ENCODE assay signal across 16 cellular contexts in the genomic region with DNA sequence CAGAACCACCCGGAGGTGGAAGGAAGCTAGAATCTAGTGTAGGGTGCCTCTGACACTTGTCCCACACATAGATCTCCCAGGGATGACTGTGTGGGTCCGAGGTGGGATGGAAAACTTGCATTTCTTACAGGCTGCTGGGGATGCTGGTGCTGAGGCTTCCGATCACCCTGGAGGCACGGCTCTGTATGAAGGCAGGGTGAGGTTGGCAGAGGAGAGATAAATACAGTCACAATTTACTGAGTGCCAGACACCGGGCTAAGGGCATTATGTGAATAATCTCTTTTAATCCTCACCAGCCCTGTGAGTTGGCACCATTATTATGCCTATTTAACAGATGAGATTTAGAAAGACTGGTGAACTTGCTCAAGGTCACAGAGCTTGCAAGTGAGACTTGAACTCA.
A peak's percentile ranks its signal among the peaks of the same experiment; 100 is the strongest.
DNase-seq lines count a peak whose midpoint lies in the region; ATAC-seq, FAIRE-seq and TF ChIP-seq lines count a peak whose summit lies in the region.
"Had no signal": no experiment of that assay in that cellular context is flagged by ENCODE, and none has a peak within 500 bp of the region (broad histone marks: within the 10 kb centered on the region; RNA-seq: fewer than 3 reads in every experiment).

No MANE protein-coding gene starts in this region.

- TF ChIP-seq POLR2A in K562 (conservative IDR thresholded peaks at IDR 0.05) (no peak), tibial nerve (IDR thresholded peaks at IDR 0.05) (no peak)

- H3K9me1 ChIP-seq in K562 (ENCODE audit: control insufficient read depth, insufficient read depth, low read length) = no peaks in the 10 kb centered on the region

- peaks cover 33% of the 10 kb centered on the region for H3K4me1 Mint-ChIP-seq in activated CD4-positive, alpha-beta T cell treated with anti-CD3 and anti-CD28 coated beads for 36 hours

- no peak overlapping the region for H3K4me3 Mint-ChIP-seq in activated CD4-positive, alpha-beta T cell treated with anti-CD3 and anti-CD28 coated beads for 36 hours
- H3K4me3 Mint-ChIP-seq: activated naive CD4-positive, alpha-beta T cell treated with anti-CD3 and anti-CD28 coated beads, Interleukin-2, amount 10 ng/mL, durations not matched to agents 7 days and 5 days; brain; mesothelial cell of epicardium had no signal

- TF ChIP-seq EP300 in K562 (IDR thresholded peaks at IDR 0.05; ENCODE audit: low read length) (no peak), tibial nerve (IDR thresholded peaks at IDR 0.05) (no peak)

- intact Hi-C loops in activated CD4-positive, alpha-beta T cell treated with anti-CD3 and anti-CD28 coated beads for 36 hours (cut with DNase I, micrococcal nuclease) = loop anchor here in 1 of 2 experiments (5.0 kb wide), 1 partner anchor 105 kb away; no protein-coding TSS in a partner anchor
- intact Hi-C loops in K562 (cut with micrococcal nuclease) (loop anchor here (5.0 kb wide), 1 partner anchor 185 kb away; no protein-coding TSS in a partner anchor), lower lobe of right lung (cut with DNase I) (no loop called here), ascending aorta (cut with DNase I) (no loop called here)

- peak overlapping the region in 1 of 2 experiments; percentile 55; a peak in 1 of 4 replicates for H3K9ac ChIP-seq in K562 (ENCODE audit: insufficient read depth in 1 of 2, low read depth in 2 of 2, low read length in 2 of 2)

- H3K4me1 ChIP-seq in K562 (replicated peaks in 1 of 2; ENCODE audit: control insufficient read depth in 2 of 2, insufficient read depth in 2 of 2, low read length in 2 of 2) (peaks cover 33 to 36% of the 10 kb centered on the region in 2 experiments), lower lobe of right lung (peaks cover 36% of the 10 kb centered on the region), tibial nerve (peaks cover 0 to 28% (median 14%) of the 10 kb centered on the region in 4 donors), ascending aorta (peaks cover 0 to 4% of the 10 kb centered on the region in 2 donors)

- peak overlapping the region; percentile 19 for H3K27ac Mint-ChIP-seq in activated CD4-positive, alpha-beta T cell treated with anti-CD3 and anti-CD28 coated beads for 36 hours
- H3K27ac Mint-ChIP-seq: activated naive CD4-positive, alpha-beta T cell treated with anti-CD3 and anti-CD28 coated beads, Interleukin-2, amount 10 ng/mL, durations not matched to agents 7 days and 5 days; brain; mesothelial cell of epicardium had no signal

- no peak overlapping the region for H3K4me2 ChIP-seq in K562 (ENCODE audit: insufficient read depth, low read length)

- H3K9me3 ChIP-seq in K562 (replicated peaks; ENCODE audit: control insufficient read depth, insufficient read depth, low read depth, low read length) = no peaks in the 10 kb centered on the region
- no peaks in the 10 kb centered on the region for H3K9me3 ChIP-seq in lower lobe of right lung
- no peaks in the 10 kb centered on the region for H3K9me3 ChIP-seq in tibial nerve
- no peaks in the 10 kb centered on the region for H3K9me3 ChIP-seq in ascending aorta

- H3K27me3 ChIP-seq in K562 (ENCODE audit: control insufficient read depth in 2 of 2, insufficient read depth in 2 of 2, low read length in 2 of 2) (no peaks in the 10 kb centered on the region), lower lobe of right lung (ENCODE audit: low read depth) (no peaks in the 10 kb centered on the region), tibial nerve (no peaks in the 10 kb centered on the region), ascending aorta (no peaks in the 10 kb centered on the region)

- H2AFZ ChIP-seq in K562 (ENCODE audit: low read depth, low read length) = peak overlapping the region; percentile 84

- FAIRE-seq in K562 (lab: Jason Lieb, UNC) = no peak
- FAIRE-seq: urothelium cell line had no signal

- no peaks in the 10 kb centered on the region for H3K9me3 Mint-ChIP-seq in activated CD4-positive, alpha-beta T cell treated with anti-CD3 and anti-CD28 coated beads for 36 hours (ENCODE audit: low read depth)
- H3K9me3 Mint-ChIP-seq: activated naive CD4-positive, alpha-beta T cell treated with anti-CD3 and anti-CD28 coated beads, Interleukin-2, amount 10 ng/mL, durations not matched to agents 7 days and 5 days; mesothelial cell of epicardium had no signal

- H3K4me3 ChIP-seq in K562 = no peak overlapping the region
- no peak overlapping the region for H3K4me3 ChIP-seq in lower lobe of right lung
- H3K4me3 ChIP-seq in tibial nerve = no peak overlapping the region
- no peak overlapping the region for H3K4me3 ChIP-seq in ascending aorta

- no peak for ATAC-seq in activated CD4-positive, alpha-beta T cell treated with anti-CD3 and anti-CD28 coated beads for 36 hours
- ATAC-seq in K562 (no peak), lower lobe of right lung (no peak)

- 77% methylated on average over 5 of the region's 5 CpGs for WGBS in K562 (ENCODE audit: insufficient coverage, low coverage, missing lambda C conversion rate)
- WGBS in tibial nerve, 2 donors = 74 to 77% methylated on average over 5 of the region's 5 CpGs

- BruUV-seq in K562 (replicated peaks; lab: Mats Ljungman, UMichigan) = no TSS peak

- no peaks in the 10 kb centered on the region for H3K36me3 Mint-ChIP-seq in activated CD4-positive, alpha-beta T cell treated with anti-CD3 and anti-CD28 coated beads for 36 hours (ENCODE audit: low read depth)
- H3K36me3 Mint-ChIP-seq: activated naive CD4-positive, alpha-beta T cell treated with anti-CD3 and anti-CD28 coated beads, Interleukin-2, amount 10 ng/mL, durations not matched to agents 7 days and 5 days; brain; mesothelial cell of epicardium had no signal

- no peak for TF ChIP-seq RAD21 in K562 (CRISPR knock-in tag; conservative IDR thresholded peaks at IDR 0.05 in 1 of 2, IDR thresholded peaks at IDR 0.05 in 1 of 2)

- no peaks in the 10 kb centered on the region for H3K79me2 ChIP-seq in K562 (ENCODE audit: control insufficient read depth, insufficient read depth, low read length)

- no peak overlapping the region for H3K27ac ChIP-seq in K562 (ENCODE audit: extremely low read depth, low read depth, low read length)
- peak overlapping the region; percentile 85 for H3K27ac ChIP-seq in lower lobe of right lung
- peak overlapping the region in 3 of 4 donors; percentile 28 to 59 (median 53) for H3K27ac ChIP-seq in tibial nerve
- no peak overlapping the region for H3K27ac ChIP-seq in ascending aorta
- H3K27ac ChIP-seq: C4-2B had no signal

- in situ Hi-C loops in K562 (cut with MboI) = no loop called here

- CTCF ChIA-PET in activated CD4-positive, alpha-beta T cell treated with anti-CD3 and anti-CD28 coated beads for 36 hours (lab: Charles Lee) = interaction anchor here (0.5 to 1.2 kb wide), 3 partner anchors 14 to 443 kb away, joined by 3 read pairs; no protein-coding TSS in a partner anchor
- CTCF ChIA-PET in K562 (lab: Yijun Ruan, JAX; ENCODE audit: low intra/inter-chr PET ratio) = no interaction called here

- H3K36me3 ChIP-seq in K562 (ENCODE audit: control insufficient read depth, insufficient read depth, low read length) (no peaks in the 10 kb centered on the region), lower lobe of right lung (no peaks in the 10 kb centered on the region), tibial nerve (no peaks in the 10 kb centered on the region), ascending aorta (no peaks in the 10 kb centered on the region)

- no peak for TF ChIP-seq CTCF in K562 (IDR thresholded peaks at IDR 0.05 in 2 of 3, conservative IDR thresholded peaks at IDR 0.05 in 1 of 3; ENCODE audit: insufficient read depth in 2 of 3, low read depth in 1 of 3, low read length in 3 of 3)
- TF ChIP-seq CTCF in lower lobe of right lung (IDR thresholded peaks at IDR 0.05) = no peak
- no peak for TF ChIP-seq CTCF in tibial nerve (IDR thresholded peaks at IDR 0.05)
- no peak for TF ChIP-seq CTCF in ascending aorta (IDR thresholded peaks at IDR 0.05)

- peaks cover 2% of the 10 kb centered on the region for H3K27me3 Mint-ChIP-seq in activated CD4-positive, alpha-beta T cell treated with anti-CD3 and anti-CD28 coated beads for 36 hours

- H4K20me1 ChIP-seq in K562 (replicated peaks; ENCODE audit: control insufficient read depth, insufficient read depth, low read length) = no peaks in the 10 kb centered on the region

- no peak for DNase-seq in activated CD4-positive, alpha-beta T cell treated with anti-CD3 and anti-CD28 coated beads for 36 hours
- no peak for DNase-seq in activated CD4-positive, alpha-beta T cell treated with anti-CD3 and anti-CD28 coated beads for 4 hours
- no peak for DNase-seq in K562 (ENCODE audit: extremely low read depth in 1 of 4, low spot score in 3 of 4)
- DNase-seq in lower lobe of right lung = no peak
- no peak for DNase-seq in tibial nerve (ENCODE audit: low spot score in 2 of 2)
- DNase-seq in DMS79 treated with DMSO at 0.1 percent for 48 hours (lab: John Stamatoyannopoulos, UW) = no peak
- DNase-seq in HCEC 1CT = no peak
- no peak for DNase-seq in ascending aorta (ENCODE audit: low spot score in 2 of 2)
- DNase-seq: 8988T; activated naive CD4-positive, alpha-beta T cell treated with anti-CD3 and anti-CD28 coated beads, Interleukin-2, amount 10 ng/mL, durations not matched to agents 7 days and 5 days; NCI-H748 treated with DMSO at 0.1 percent for 48 hours; T-helper 1 cell had no signal

- POLR2A ChIA-PET in activated CD4-positive, alpha-beta T cell treated with anti-CD3 and anti-CD28 coated beads for 36 hours (lab: Charles Lee) = no interaction called here
- POLR2A ChIA-PET in K562 (lab: Yijun Ruan, JAX) = interaction anchor here (0.6 kb wide), 2 partner anchors 201 to 361 kb away, joined by 3 read pairs; no protein-coding TSS in a partner anchor

TF ChIP-seq in K562, 482 proteins besides CTCF, POLR2A, EP300 and RAD21 (continues in another document):
- TF ChIP-seq ATF7 (IDR thresholded peaks at IDR 0.05) = no peak
- TF ChIP-seq THRB (CRISPR knock-in tag; conservative IDR thresholded peaks at IDR 0.05) = no peak
- TF ChIP-seq GTF2F1 (IDR thresholded peaks at IDR 0.05; ENCODE audit: low read depth, low read length) = no peak
- no peak for TF ChIP-seq IRF2 (CRISPR knock-in tag; IDR thresholded peaks at IDR 0.05)
- TF ChIP-seq STAG1 (CRISPR knock-in tag; IDR thresholded peaks at IDR 0.05; ENCODE audit: borderline replicate concordance) = no peak
- TF ChIP-seq ZFP36 (IDR thresholded peaks at IDR 0.05; ENCODE audit: low read depth, low read length, partially characterized antibody) = no peak
- TF ChIP-seq TCF3 (CRISPR knock-in tag; IDR thresholded peaks at IDR 0.05) = no peak
- TF ChIP-seq NUFIP1 (IDR thresholded peaks at IDR 0.05; ENCODE audit: partially characterized antibody) = no peak
- TF ChIP-seq ZNF444 (CRISPR knock-in tag; IDR thresholded peaks at IDR 0.05) = no peak

Comparison
In these comparisons a context has a peak if more than half of its experiments do, and no peak if none do; other contexts are left out.
1. H3K27ac ChIP-seq: peak in lower lobe of right lung (single experiment) and tibial nerve (3 of 4); none in K562 (single experiment) and ascending aorta (0 of 2).